ENCODE assay signal across 19 cellular contexts in genomic region chr22:17675584-17675983, GRCh38.
"Had no signal": no experiment of that assay in that cellular context is flagged by ENCODE, and none has a peak within 500 bp of the region (broad histone marks: within the 10 kb centered on the region; RNA-seq: fewer than 3 reads in every experiment).

No MANE protein-coding gene starts in this region.

- ATAC-seq: activated CD8-positive, alpha-beta T cell treated with anti-CD3 and anti-CD28 coated beads, Interleukin-2, amount 10 ng/mL, durations not matched to agents 7 days and 5 days; activated naive CD4-positive, alpha-beta T cell treated with anti-CD3 and anti-CD28 coated beads, Interleukin-2, amount 50 U/mL, for 72 hours; activated T-cell treated with anti-CD3 and anti-CD28 coated beads, Interleukin-2, amount 50 U/mL, for 72 hours; body of pancreas; esophagus mucosa; mucosa of descending colon; naive thymus-derived CD4-positive, alpha-beta T cell; stimulated activated effector memory CD8-positive, alpha-beta T cell treated with anti-CD3 and anti-CD28 coated beads, Interleukin-12 subunit alpha, Interleukin-12 subunit beta, amount 100 ng/mL, for 72 hours had no signal

- DNase-seq: activated CD4-positive, alpha-beta T cell treated with anti-CD3 and anti-CD28 coated beads, Interleukin-2, amount 10 ng/mL, durations not matched to agents 24 days and 14 days; activated CD4-positive, CD25-positive, alpha-beta regulatory T cell; activated CD8-positive, alpha-beta memory T cell treated with anti-CD3 and anti-CD28 coated beads, Interleukin-2, amount 50 U/mL, for 4 hours; activated CD8-positive, alpha-beta T cell treated with anti-CD3 and anti-CD28 coated beads, Interleukin-2, amount 10 ng/mL, durations not matched to agents 7 days and 5 days; activated gamma-delta T cell; activated T-cell treated with anti-CD3 and anti-CD28 coated beads, Interleukin-2, amount 50 U/mL, for 72 hours; amygdala; body of pancreas; central memory CD4-positive, alpha-beta T cell; colonic mucosa; islet precursor cell; left ventricle myocardium inferior; mucosa of descending colon; naive thymus-derived CD4-positive, alpha-beta T cell; stimulated activated CD4-positive, alpha-beta T cell treated with anti-CD3 and anti-CD28 coated beads, Interleukin-12 subunit alpha, Interleukin-12 subunit beta, amount 100 ng/mL, for 4 hours; transverse colon had no signal
